ENCODE assay signal across 8 cellular contexts in genomic region chr19:33905473-33905936, GRCh38.
A peak's percentile ranks its signal among the peaks of the same experiment; 100 is the strongest.
DNase-seq lines count a peak whose midpoint lies in the region; FAIRE-seq and TF ChIP-seq lines count a peak whose summit lies in the region.

No MANE protein-coding gene starts in this region.

- CTCF ChIA-PET in GM10248 (lab: Yijun Ruan, JAX), result no interaction called here

- no peak for TF ChIP-seq POLR2A in sigmoid colon (IDR thresholded peaks at IDR 0.05)

- H3K9me3 ChIP-seq in ascending aorta (no peaks in the 10 kb centered on the region), iPS-15b (ENCODE audit: control insufficient read depth, insufficient read depth, low read length) (no peaks in the 10 kb centered on the region), sigmoid colon (no peaks in the 10 kb centered on the region), Karpas-422 (ENCODE audit: low read length) (no peaks in the 10 kb centered on the region)

- H4K20me1 ChIP-seq in Karpas-422 (ENCODE audit: insufficient read depth, low read depth, low read length), result no peaks in the 10 kb centered on the region

- H2AFZ ChIP-seq in Karpas-422 (ENCODE audit: low read length), result no peak overlapping the region

- TF ChIP-seq CTCF in ascending aorta (IDR thresholded peaks at IDR 0.05), result no peak
- TF ChIP-seq CTCF in sigmoid colon (IDR thresholded peaks at IDR 0.05), result no peak
- no peak for TF ChIP-seq CTCF in GM10248 (IDR thresholded peaks at IDR 0.05; ENCODE audit: control extremely low read depth, extremely low read depth, low read depth, missing control alignments)

- intact Hi-C loops in ascending aorta (cut with DNase I) (loop anchor here (2.0 to 5.0 kb wide), 2 partner anchors 37 to 108 kb away; partner anchors contain the start of gene KCTD15), sigmoid colon (cut with DNase I) (no loop called here)

- H3K36me3 ChIP-seq in ascending aorta, result no peaks in the 10 kb centered on the region
- H3K36me3 ChIP-seq in iPS-15b (ENCODE audit: control insufficient read depth, insufficient read depth, low read length), result no peaks in the 10 kb centered on the region
- no peaks in the 10 kb centered on the region for H3K36me3 ChIP-seq in sigmoid colon
- H3K36me3 ChIP-seq in Karpas-422 (ENCODE audit: insufficient read depth, low read length), result no peaks in the 10 kb centered on the region

- H3K4me3 ChIP-seq in ascending aorta (peak overlapping the region; percentile 59 to 60), iPS-15b (ENCODE audit: low read depth, low read length) (peak overlapping the region; percentile 73), sigmoid colon (peak overlapping the region; percentile 28 to 59 (median 52)), Karpas-422 (ENCODE audit: low read length) (no peak overlapping the region)

- peak overlapping the region; percentile 54 for H3K9ac ChIP-seq in iPS-15b (ENCODE audit: low read depth, low read length)
- no peak overlapping the region for H3K9ac ChIP-seq in Karpas-422 (ENCODE audit: low read length)

- DNase-seq in GM19239 (ENCODE audit: insufficient read length, low spot score) (peak; percentile 17), ascending aorta (ENCODE audit: low spot score in 2 of 2) (no peak), sigmoid colon (no peak), GM10248 (ENCODE audit: extremely low spot score) (no peak), NCI-H187 treated with DMSO at 0.1 percent for 48 hours (lab: John Stamatoyannopoulos, UW) (no peak), Karpas-422 (no peak)
- DNase-seq in activated CD4-positive, alpha-beta T cell treated with anti-CD3 and anti-CD28 coated beads, Interleukin-2, amount 50 U/mL, for 48 hours, result no peak

- H3K27me3 ChIP-seq in ascending aorta, result no peaks in the 10 kb centered on the region
- H3K27me3 ChIP-seq in iPS-15b (ENCODE audit: control insufficient read depth, insufficient read depth, low read length), result peaks cover 4% of the 10 kb centered on the region
- peaks cover 12 to 61% (median 31%) of the 10 kb centered on the region in 3 donors for H3K27me3 ChIP-seq in sigmoid colon
- no peaks in the 10 kb centered on the region for H3K27me3 ChIP-seq in Karpas-422 (ENCODE audit: low read length)

- H3K27ac ChIP-seq in ascending aorta (peak overlapping the region; percentile 29 to 57), sigmoid colon (peak overlapping the region; percentile 12 to 76 (median 63)), Karpas-422 (ENCODE audit: low read length) (no peak overlapping the region)

- no peak for TF ChIP-seq EP300 in sigmoid colon (IDR thresholded peaks at IDR 0.05)

- no peaks in the 10 kb centered on the region for H3K79me2 ChIP-seq in Karpas-422 (ENCODE audit: low read length)

- WGBS in sigmoid colon, 2 donors, result 1 to 2% methylated on average over 26 of the region's 26 CpGs

- no peaks in the 10 kb centered on the region for H3K9me2 ChIP-seq in Karpas-422 (replicated peaks; ENCODE audit: insufficient read depth, low read length)

- POLR2A ChIA-PET in GM10248 (lab: Yijun Ruan, JAX), result no interaction called here

- no peak overlapping the region for H3K4me2 ChIP-seq in Karpas-422 (ENCODE audit: low read depth, low read length, poor library complexity, severe bottlenecking)

- FAIRE-seq in GM19239 (lab: Jason Lieb, UNC), result no peak

- H3K4me1 ChIP-seq in ascending aorta (peaks cover 4 to 6% of the 10 kb centered on the region in 2 donors), iPS-15b (ENCODE audit: control insufficient read depth, insufficient read depth, low read length) (peaks cover 6% of the 10 kb centered on the region), sigmoid colon (peaks cover 0 to 20% (median 16%) of the 10 kb centered on the region in 4 donors), Karpas-422 (ENCODE audit: low read length) (no peaks in the 10 kb centered on the region)
